In genomic region chr2:73233932-73234832, GRCh38 we compare ENCODE assay signal across 1 cellular context.
TF ChIP-seq lines count a peak whose summit lies in the region.

TSS of gene CCT7 (plus strand) at chr2:73234308. CDS start at chr2:73234379, 71 bp downstream.

TF ChIP-seq in HepG2, 621 proteins besides CTCF, POLR2A, EP300 and RAD21 (continued from another document and continues in another):
- TF ChIP-seq ZNF407 (CRISPR knock-in tag; IDR thresholded peaks at IDR 0.05; ENCODE audit: not compliant biosample characterization) (peak; percentile 65), MXD4 (CRISPR knock-in tag; IDR thresholded peaks at IDR 0.05) (peak; percentile 89; the same call in 1 of the 2 replicates), JUN (CRISPR knock-in tag; IDR thresholded peaks at IDR 0.05) (no peak), NRL (CRISPR knock-in tag; IDR thresholded peaks at IDR 0.05; ENCODE audit: borderline replicate concordance) (peak; percentile 20; the same call in 1 of the 2 replicates), JUND (CRISPR knock-in tag; IDR thresholded peaks at IDR 0.05) (peak; percentile 44; the same call in 1 of the 2 replicates), TCF7L2 (IDR thresholded peaks at IDR 0.05; ENCODE audit: low read depth, low read length) (no peak), KAT2B (IDR thresholded peaks at IDR 0.05; ENCODE audit: borderline replicate concordance, low read depth, low read length) (no peak), CHD2 (IDR thresholded peaks at IDR 0.05; ENCODE audit: low read depth, low read length) (peak; percentile 42; the same call in 1 of the 2 replicates), RORA (CRISPR knock-in tag; IDR thresholded peaks at IDR 0.05) (no peak), ZNF678 (CRISPR knock-in tag; IDR thresholded peaks at IDR 0.05) (peak; percentile 70; the same call in 1 of the 2 replicates), CEBPG (CRISPR knock-in tag; IDR thresholded peaks at IDR 0.05) (peak; percentile 69), ATF7 (IDR thresholded peaks at IDR 0.05) (no peak), ATF7 (CRISPR knock-in tag; IDR thresholded peaks at IDR 0.05) (no peak), ZNF746 (CRISPR knock-in tag; IDR thresholded peaks at IDR 0.05) (peak; percentile 77), ZEB1 (IDR thresholded peaks at IDR 0.05; ENCODE audit: insufficient replicate concordance, low read depth) (peak; percentile 79), ZBTB34 (CRISPR knock-in tag; IDR thresholded peaks at IDR 0.05) (peak; percentile 88), ZNF720 (CRISPR knock-in tag; IDR thresholded peaks at IDR 0.05) (no peak), NFE2 (CRISPR knock-in tag; IDR thresholded peaks at IDR 0.05) (no peak), GRHL1 (CRISPR knock-in tag; conservative IDR thresholded peaks at IDR 0.05) (no peak), ZBTB25 (CRISPR knock-in tag; IDR thresholded peaks at IDR 0.05) (peak; percentile 93; the same call in 1 of the 2 replicates), FOXP4 (CRISPR knock-in tag; IDR thresholded peaks at IDR 0.05) (peak; percentile 39; the same call in 1 of the 2 replicates), ATF2 (CRISPR knock-in tag; IDR thresholded peaks at IDR 0.05) (no peak), CBX5 (CRISPR knock-in tag; IDR thresholded peaks at IDR 0.05; ENCODE audit: borderline replicate concordance) (0 out of 2 replicates have a peak, but pooled peaks have one; percentile 52), ZFX (CRISPR knock-in tag; IDR thresholded peaks at IDR 0.05; ENCODE audit: low read depth) (peak; percentile 99), ZSCAN25 (CRISPR knock-in tag; IDR thresholded peaks at IDR 0.05) (peak; percentile 68; the same call in 1 of the 2 replicates), TFE3 (CRISPR knock-in tag; IDR thresholded peaks at IDR 0.05) (peak; percentile 42), PRDM15 (CRISPR knock-in tag; IDR thresholded peaks at IDR 0.05) (peak; percentile 64; the same call in 1 of the 2 replicates), ZBTB14 (CRISPR knock-in tag; IDR thresholded peaks at IDR 0.05) (no peak), TRIM24 (CRISPR knock-in tag; IDR thresholded peaks at IDR 0.05) (no peak), ZNF569 (CRISPR knock-in tag; IDR thresholded peaks at IDR 0.05; ENCODE audit: borderline replicate concordance) (no peak)
